8 cellular contexts compared by ENCODE assay signal in the genomic region with DNA sequence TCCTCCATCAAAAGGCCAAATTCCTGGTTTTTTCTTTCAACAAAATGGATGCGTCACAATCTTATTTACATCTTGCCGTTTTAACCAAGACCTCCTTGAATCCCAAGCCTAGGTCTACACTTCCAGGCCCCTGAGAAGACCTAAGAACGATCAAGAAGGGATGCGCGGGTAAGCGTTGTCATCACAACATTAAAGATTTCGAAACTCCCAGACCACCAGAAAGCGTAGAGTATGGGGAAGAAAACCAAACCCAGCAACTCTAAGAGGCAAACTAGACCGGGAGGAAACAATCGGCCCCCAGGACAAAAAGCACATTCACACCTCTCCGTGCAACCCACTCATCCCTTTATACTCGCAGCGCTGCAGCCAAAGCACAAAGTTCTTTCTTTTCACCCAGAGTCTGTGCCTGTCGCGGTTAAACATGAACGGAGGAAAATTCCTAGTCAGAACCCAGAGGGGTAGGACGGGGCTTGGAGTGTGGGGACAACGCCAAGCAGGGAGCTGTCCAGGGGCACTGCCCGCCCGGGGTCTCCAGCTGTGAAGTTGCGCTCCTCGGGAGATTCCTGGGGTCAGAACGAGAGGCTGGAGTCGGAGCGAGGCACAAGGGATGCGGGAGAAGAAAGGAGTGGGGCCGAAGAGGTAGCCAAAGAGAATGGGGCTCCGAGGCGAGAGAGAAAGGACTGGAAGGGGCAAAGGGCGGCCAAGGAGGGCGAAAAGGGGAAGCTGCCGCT. TPM values are rescaled to one million over a fixed set of nuclear protein-coding genes. Genes with fewer than 3 reads are reported as not detected.
A peak's percentile ranks its signal among the peaks of the same experiment; 100 is the strongest.
DNase-seq lines count a peak whose midpoint lies in the region; ATAC-seq and TF ChIP-seq lines count a peak whose summit lies in the region.

No MANE protein-coding gene starts in this region.

- H3K4me3 ChIP-seq in foreskin fibroblast (ENCODE audit: low read depth in 1 of 2, low read length in 2 of 2): peak overlapping the region; percentile 81 to 88
- H3K4me3 ChIP-seq in osteoblast (ENCODE audit: insufficient read depth, low read length): peak overlapping the region; percentile 95

- H3K36me3 Mint-ChIP-seq in activated CD4-positive, alpha-beta memory T cell treated with anti-CD3 and anti-CD28 coated beads for 36 hours: peaks cover 13% of the 10 kb centered on the region

- no peaks in the 10 kb centered on the region for H3K27me3 ChIP-seq in osteoblast (ENCODE audit: insufficient read depth, low read length)

- POLR2A ChIA-PET in activated CD4-positive, alpha-beta memory T cell treated with anti-CD3 and anti-CD28 coated beads for 36 hours (lab: Charles Lee): interaction anchor here (1.2 kb wide), 2 partner anchors 9 to 266 kb away, joined by 4 read pairs; a partner anchor contains a TSS

- H2AFZ ChIP-seq in osteoblast (ENCODE audit: low read length): peak overlapping the region; percentile 77

- no peaks in the 10 kb centered on the region for H3K9me3 Mint-ChIP-seq in activated CD4-positive, alpha-beta memory T cell treated with anti-CD3 and anti-CD28 coated beads for 36 hours

- no peak for TF ChIP-seq CTCF in foreskin fibroblast (IDR thresholded peaks at IDR 0.05; ENCODE audit: low read depth, low read length)
- TF ChIP-seq CTCF in osteoblast (IDR thresholded peaks at IDR 0.05; ENCODE audit: extremely low read depth, low read depth, low read length): no peak

- H3K9me3 ChIP-seq in osteoblast (ENCODE audit: low read depth, low read length): no peaks in the 10 kb centered on the region

- H3K27me3 Mint-ChIP-seq in activated CD4-positive, alpha-beta memory T cell treated with anti-CD3 and anti-CD28 coated beads for 36 hours: peaks cover 1% of the 10 kb centered on the region

- peak overlapping the region; percentile 100 for H3K4me2 ChIP-seq in osteoblast (ENCODE audit: insufficient read depth, low read length)

- intact Hi-C loops in activated CD4-positive, alpha-beta memory T cell treated with anti-CD3 and anti-CD28 coated beads for 36 hours (cut with micrococcal nuclease): loop anchor here (2.0 to 10.0 kb wide), 6 partner anchors 252 to 753 kb away; a partner anchor contains a TSS

- ATAC-seq in HG03045 (IDR thresholded peaks at IDR 0.05; ENCODE audit: unreplicated experiment): peak; percentile 4

- H3K27ac ChIP-seq in osteoblast (ENCODE audit: low read depth, low read length): peak overlapping the region; percentile 93

- CTCF ChIA-PET in activated CD4-positive, alpha-beta memory T cell treated with anti-CD3 and anti-CD28 coated beads for 36 hours (lab: Charles Lee): interaction anchor here (1.3 to 1.6 kb wide), 3 partner anchors 9 to 101 kb away, joined by 3 to 12 read pairs (median 4); a partner anchor contains a TSS

- H3K4me3 Mint-ChIP-seq in activated CD4-positive, alpha-beta memory T cell treated with anti-CD3 and anti-CD28 coated beads for 36 hours: peak overlapping the region; percentile 98

- peak overlapping the region; percentile 93 for H3K27ac Mint-ChIP-seq in activated CD4-positive, alpha-beta memory T cell treated with anti-CD3 and anti-CD28 coated beads for 36 hours

- H3K79me2 ChIP-seq in osteoblast (ENCODE audit: insufficient read depth, low read length): peaks cover 54% of the 10 kb centered on the region

- H3K36me3 ChIP-seq in osteoblast (ENCODE audit: insufficient read depth, low read length): peaks cover 8% of the 10 kb centered on the region

- peaks cover 25% of the 10 kb centered on the region for H4K20me1 ChIP-seq in osteoblast (ENCODE audit: insufficient read depth, low read length)

- H3K4me1 Mint-ChIP-seq in activated CD4-positive, alpha-beta memory T cell treated with anti-CD3 and anti-CD28 coated beads for 36 hours (ENCODE audit: low read depth): peaks cover 54% of the 10 kb centered on the region

- peak; percentile 17 for DNase-seq in GM03348 (ENCODE audit: low spot score)
- DNase-seq in activated CD4-positive, alpha-beta memory T cell treated with anti-CD3 and anti-CD28 coated beads for 36 hours: peak; percentile 30
- peak in 1 of 2 donors; percentile 50 for DNase-seq in foreskin fibroblast
- DNase-seq in osteoblast (ENCODE audit: insufficient read length, low spot score, missing footprints): peak; percentile 80
- DNase-seq in NCI-H1105 treated with DMSO at 0.1 percent for 48 hours (lab: John Stamatoyannopoulos, UW): no peak
- DNase-seq in NCI-H187 treated with DMSO at 0.1 percent for 48 hours (lab: John Stamatoyannopoulos, UW): no peak
- no peak for DNase-seq in cerebellar cortex (ENCODE audit: low spot score)

- peaks cover 31% of the 10 kb centered on the region for H3K4me1 ChIP-seq in osteoblast (ENCODE audit: insufficient read depth, low read length)

RNA-seq across cellular contexts. Expression of a gene that starts 0.7 kb away (rescaled TPM):
- 10 to 100 TPM; 23.4 to 24.2 TPM for total RNA-seq in activated CD4-positive, alpha-beta memory T cell treated with anti-CD3 and anti-CD28 coated beads for 36 hours
- 46.7 and 47.4 TPM in 2 replicates for total RNA-seq in osteoblast

RNA-seq across cellular contexts. Expression of a gene that starts 22.9 kb away (rescaled TPM):
- not detected for total RNA-seq in activated CD4-positive, alpha-beta memory T cell treated with anti-CD3 and anti-CD28 coated beads for 36 hours
- 1.2 and 2.2 TPM in 2 replicates for total RNA-seq in osteoblast

RNA-seq across cellular contexts. Expression of a gene that starts 37.3 kb away (rescaled TPM):
- total RNA-seq in activated CD4-positive, alpha-beta memory T cell treated with anti-CD3 and anti-CD28 coated beads for 36 hours: not detected
- total RNA-seq in osteoblast: 0.72 TPM in 1 of 2 replicates, not detected in the other

Comparison
In these comparisons a context has a peak if more than half of its experiments do, and no peak if none do; other contexts are left out.
1. DNase-seq: peak in GM03348 (single experiment), activated CD4-positive, alpha-beta memory T cell treated with anti-CD3 and anti-CD28 coated beads for 36 hours (single experiment) and osteoblast (single experiment); none in NCI-H1105 treated with DMSO at 0.1 percent for 48 hours (single experiment), NCI-H187 treated with DMSO at 0.1 percent for 48 hours (single experiment) and cerebellar cortex (single experiment).